ENCODE assay signal across 18 cellular contexts in genomic region chr10:19570143-19570542, GRCh38.
"Had no signal": no experiment of that assay in that cellular context is flagged by ENCODE, and none has a peak within 500 bp of the region (broad histone marks: within the 10 kb centered on the region; RNA-seq: fewer than 3 reads in every experiment).

No MANE protein-coding gene starts in this region.

- H3K9me3 Mint-ChIP-seq: natural killer cell treated with Interleukin-12 subunit alpha and Interleukin-12 subunit beta and Interleukin-15 and Interleukin-18, amount 100 ng/mL, for 72 hours had no signal

- H3K36me3 ChIP-seq: colonic mucosa, prostate gland, tibial nerve, uterus had no signal

- H3K4me3 Mint-ChIP-seq: activated CD8-positive, alpha-beta memory T cell treated with anti-CD3 and anti-CD28 coated beads, Interleukin-2, amount 10 ng/mL, durations not matched to agents 7 days and 5 days; activated naive CD4-positive, alpha-beta T cell treated with anti-CD3 and anti-CD28 coated beads for 36 hours; natural killer cell treated with Interleukin-12 subunit alpha and Interleukin-12 subunit beta and Interleukin-15 and Interleukin-18, amount 100 ng/mL, for 72 hours; stimulated activated memory B cell treated with anti-CD40 and anti-IgM and Interleukin-4, amounts not matched to agents 10 μg/mL and 1 μg/mL and 100 μg/mL, for 72 hours had no signal

- H3K4me3 ChIP-seq: colonic mucosa, prostate gland, tibial nerve, uterus had no signal

- H3K9me3 ChIP-seq: colonic mucosa, prostate gland, SK-N-SH, tibial nerve, uterus had no signal

- H3K27me3 ChIP-seq: colonic mucosa, tibial nerve, uterus had no signal

- H3K4me1 ChIP-seq: colonic mucosa, prostate gland, uterus had no signal

- H3K27ac ChIP-seq: colonic mucosa, prostate gland, tibial nerve, VCaP had no signal

- H3K36me3 Mint-ChIP-seq: activated CD8-positive, alpha-beta memory T cell treated with anti-CD3 and anti-CD28 coated beads, Interleukin-2, amount 10 ng/mL, durations not matched to agents 7 days and 5 days; natural killer cell treated with Interleukin-12 subunit alpha and Interleukin-12 subunit beta and Interleukin-15 and Interleukin-18, amount 100 ng/mL, for 72 hours; stimulated activated memory B cell treated with anti-CD40 and anti-IgM and Interleukin-4, amounts not matched to agents 10 μg/mL and 1 μg/mL and 100 μg/mL, for 72 hours had no signal

- H3K27ac Mint-ChIP-seq: activated CD8-positive, alpha-beta memory T cell treated with anti-CD3 and anti-CD28 coated beads, Interleukin-2, amount 10 ng/mL, durations not matched to agents 7 days and 5 days; activated naive CD4-positive, alpha-beta T cell treated with anti-CD3 and anti-CD28 coated beads for 36 hours; activated T-helper 2 cell treated with anti-CD3 and anti-CD28 coated beads, Interferon-gamma antibody, Interleukin-2, Interleukin-4, amounts not matched to agents 10 μg/mL and 5 μg/mL and 100 μg/mL, durations not matched to agents 14 hours and 24 hours and 36 hours; natural killer cell treated with Interleukin-12 subunit alpha and Interleukin-12 subunit beta and Interleukin-15 and Interleukin-18, amount 100 ng/mL, for 72 hours; stimulated activated memory B cell treated with anti-CD40 and anti-IgM and Interleukin-4, amounts not matched to agents 10 μg/mL and 1 μg/mL and 100 μg/mL, for 72 hours had no signal

- H3K9ac ChIP-seq: SK-N-SH had no signal

- H3K27me3 Mint-ChIP-seq: activated CD8-positive, alpha-beta memory T cell treated with anti-CD3 and anti-CD28 coated beads, Interleukin-2, amount 10 ng/mL, durations not matched to agents 7 days and 5 days; stimulated activated memory B cell treated with anti-CD40 and anti-IgM and Interleukin-4, amounts not matched to agents 10 μg/mL and 1 μg/mL and 100 μg/mL, for 72 hours had no signal

- ATAC-seq: activated CD8-positive, alpha-beta memory T cell treated with anti-CD3 and anti-CD28 coated beads, Interleukin-2, amount 10 ng/mL, durations not matched to agents 7 days and 5 days; natural killer cell treated with Interleukin-12 subunit alpha and Interleukin-12 subunit beta and Interleukin-15 and Interleukin-18, amount 100 ng/mL, for 72 hours; sciatic nerve; stimulated activated memory B cell treated with anti-CD40 and anti-IgM and Interleukin-4, amounts not matched to agents 10 μg/mL and 1 μg/mL and 100 μg/mL, for 72 hours had no signal

- DNase-seq: activated CD4-positive, alpha-beta T cell treated with anti-CD3 and anti-CD28 coated beads for 1 hour; activated CD4-positive, alpha-beta T cell treated with anti-CD3 and anti-CD28 coated beads, Interleukin-2, amount 50 U/mL, for 4 hours; activated CD8-positive, alpha-beta memory T cell treated with anti-CD3 and anti-CD28 coated beads, Interleukin-2, amount 10 ng/mL, durations not matched to agents 7 days and 5 days; activated naive CD4-positive, alpha-beta T cell treated with anti-CD3 and anti-CD28 coated beads for 36 hours; activated T-cell treated with anti-CD3 and anti-CD28 coated beads, Interleukin-2, amount 50 U/mL, for 1 hour; colonic mucosa; hippocampal formation; occipital lobe; SK-N-SH; stimulated activated CD4-positive, alpha-beta T cell treated with anti-CD3 and anti-CD28 coated beads, Interleukin-2, amount 100 ng/mL, for 48 hours; uterus had no signal

- H3K4me2 ChIP-seq: SK-N-SH had no signal

- H3K4me1 Mint-ChIP-seq: activated CD8-positive, alpha-beta memory T cell treated with anti-CD3 and anti-CD28 coated beads, Interleukin-2, amount 10 ng/mL, durations not matched to agents 7 days and 5 days; stimulated activated memory B cell treated with anti-CD40 and anti-IgM and Interleukin-4, amounts not matched to agents 10 μg/mL and 1 μg/mL and 100 μg/mL, for 72 hours had no signal
